ENCODE assay signal across 17 cellular contexts in genomic region chr3:151925419-151925818, GRCh38. TPM values are rescaled to one million over a fixed set of nuclear protein-coding genes. Genes with fewer than 3 reads are reported as not detected.
DNase-seq lines count a peak whose midpoint lies in the region; ATAC-seq, FAIRE-seq and TF ChIP-seq lines count a peak whose summit lies in the region.
"Had no signal": no experiment of that assay in that cellular context is flagged by ENCODE, and none has a peak within 500 bp of the region (broad histone marks: within the 10 kb centered on the region; RNA-seq: fewer than 3 reads in every experiment).

No MANE protein-coding gene starts in this region.

- intact Hi-C loops in right cardiac atrium (cut with DNase I) = no loop called here

- H3K4me1 ChIP-seq in astrocyte (ENCODE audit: insufficient read depth, low read length) = peaks cover 33% of the 10 kb centered on the region
- peaks cover 2% of the 10 kb centered on the region for H3K4me1 ChIP-seq in right cardiac atrium (ENCODE audit: control insufficient read depth, insufficient read depth, low read length)
- H3K4me1 ChIP-seq: BLaER1 treated with 17β-estradiol and CSF1 and Interleukin-3, amounts not matched to agents 10 nM and 100 nM had no signal

- no peak overlapping the region for H2AFZ ChIP-seq in astrocyte (ENCODE audit: low read depth, low read length)

- H3K4me1 Mint-ChIP-seq in HFFc6 (ENCODE audit: low read depth) = peaks cover 50% of the 10 kb centered on the region
- H3K4me1 Mint-ChIP-seq in astrocyte (ENCODE audit: low read depth, unreplicated experiment) = peaks cover 30% of the 10 kb centered on the region
- H3K4me1 Mint-ChIP-seq: nephron progenitor cell; stimulated activated memory B cell treated with anti-CD40 and anti-IgM and Interleukin-4, amounts not matched to agents 10 μg/mL and 1 μg/mL and 100 μg/mL, for 72 hours had no signal

- H3K27me3 Mint-ChIP-seq in HFFc6 (ENCODE audit: insufficient read depth) (no peaks in the 10 kb centered on the region), astrocyte (ENCODE audit: low read depth, unreplicated experiment) (no peaks in the 10 kb centered on the region)

- no peaks in the 10 kb centered on the region for H3K36me3 ChIP-seq in astrocyte (ENCODE audit: insufficient read depth, low read length)
- H3K36me3 ChIP-seq: BLaER1 treated with 17β-estradiol and CSF1 and Interleukin-3, amounts not matched to agents 10 nM and 100 nM had no signal

- peak overlapping the region; percentile 67 for H3K4me2 ChIP-seq in astrocyte (ENCODE audit: low read length)
- H3K4me2 ChIP-seq: BLaER1 treated with 17β-estradiol and CSF1 and Interleukin-3, amounts not matched to agents 10 nM and 100 nM had no signal

- H3K27ac ChIP-seq in astrocyte (ENCODE audit: low read depth, low read length) = peak overlapping the region; percentile 35
- no peak overlapping the region for H3K27ac ChIP-seq in right cardiac atrium (ENCODE audit: low read length)
- H3K27ac ChIP-seq: BLaER1 treated with 17β-estradiol and CSF1 and Interleukin-3, amounts not matched to agents 10 nM and 100 nM had no signal

- H3K9me3 ChIP-seq in astrocyte (ENCODE audit: insufficient read depth, low read depth, low read length) (no peaks in the 10 kb centered on the region), right cardiac atrium (ENCODE audit: control insufficient read depth, low read length) (no peaks in the 10 kb centered on the region)

- H3K79me2 ChIP-seq in astrocyte (ENCODE audit: insufficient read depth, low read length) = no peaks in the 10 kb centered on the region

- H3K4me3 Mint-ChIP-seq in HFFc6 (peak overlapping the region; percentile 72), astrocyte (ENCODE audit: unreplicated experiment) (no peak overlapping the region)
- H3K4me3 Mint-ChIP-seq: nephron progenitor cell; stimulated activated memory B cell treated with anti-CD40 and anti-IgM and Interleukin-4, amounts not matched to agents 10 μg/mL and 1 μg/mL and 100 μg/mL, for 72 hours had no signal

- TF ChIP-seq CTCF in HFFc6 (IDR thresholded peaks at IDR 0.05) (no peak), astrocyte (IDR thresholded peaks at IDR 0.05; ENCODE audit: insufficient read depth, low read depth, low read length) (no peak)

- H3K9ac ChIP-seq in astrocyte (ENCODE audit: low read length) = peak overlapping the region; percentile 46
- H3K9ac ChIP-seq: BLaER1 treated with 17β-estradiol and CSF1 and Interleukin-3, amounts not matched to agents 10 nM and 100 nM had no signal

- peaks cover 5% of the 10 kb centered on the region; the same call in 1 of the 2 replicates for H3K9me3 Mint-ChIP-seq in HFFc6
- peaks cover 2% of the 10 kb centered on the region for H3K9me3 Mint-ChIP-seq in astrocyte (ENCODE audit: unreplicated experiment)
- H3K9me3 Mint-ChIP-seq: stimulated activated memory B cell treated with anti-CD40 and anti-IgM and Interleukin-4, amounts not matched to agents 10 μg/mL and 1 μg/mL and 100 μg/mL, for 72 hours had no signal

- no peaks in the 10 kb centered on the region for H3K27me3 ChIP-seq in astrocyte (ENCODE audit: insufficient read depth, low read length)
- no peaks in the 10 kb centered on the region for H3K27me3 ChIP-seq in right cardiac atrium (ENCODE audit: control insufficient read depth, insufficient read depth)
- H3K27me3 ChIP-seq: BLaER1 treated with 17β-estradiol and CSF1 and Interleukin-3, amounts not matched to agents 10 nM and 100 nM had no signal

- FAIRE-seq in astrocyte (lab: Jason Lieb, UNC) = peak; percentile 43
- FAIRE-seq: urothelium cell line had no signal

- H4K20me1 ChIP-seq in astrocyte (ENCODE audit: insufficient read depth, low read length) = no peaks in the 10 kb centered on the region
- H4K20me1 ChIP-seq: BLaER1 treated with 17β-estradiol and CSF1 and Interleukin-3, amounts not matched to agents 10 nM and 100 nM had no signal

- DNase-seq in Daoy (ENCODE audit: low read depth) = peak; percentile 76
- no peak for DNase-seq in HFFc6
- peak; percentile 47 for DNase-seq in astrocyte (ENCODE audit: low read depth)
- peak; percentile 36 for DNase-seq in myocyte (ENCODE audit: low read depth)
- DNase-seq in right cardiac atrium = no peak
- DNase-seq: activated CD4-positive, CD25-positive, alpha-beta regulatory T cell; activated T-cell treated with anti-CD3 and anti-CD28 coated beads, Interleukin-2, amount 50 U/mL, for 1 hour; NCI-H2081; NCI-H526 treated with DMSO at 0.1 percent for 48 hours; nephron progenitor cell; RPMI8226 had no signal

- 96% methylated on average over 4 of the region's 4 CpGs for WGBS in right cardiac atrium

- H3K27ac Mint-ChIP-seq in HFFc6 (peak overlapping the region; percentile 97), astrocyte (ENCODE audit: unreplicated experiment) (peak overlapping the region; percentile 89)
- H3K27ac Mint-ChIP-seq: nephron progenitor cell; stimulated activated memory B cell treated with anti-CD40 and anti-IgM and Interleukin-4, amounts not matched to agents 10 μg/mL and 1 μg/mL and 100 μg/mL, for 72 hours had no signal

- H3K36me3 Mint-ChIP-seq in HFFc6 (ENCODE audit: low read depth) (no peaks in the 10 kb centered on the region), astrocyte (ENCODE audit: low read depth, unreplicated experiment) (no peaks in the 10 kb centered on the region)
- H3K36me3 Mint-ChIP-seq: stimulated activated memory B cell treated with anti-CD40 and anti-IgM and Interleukin-4, amounts not matched to agents 10 μg/mL and 1 μg/mL and 100 μg/mL, for 72 hours had no signal

- ATAC-seq in right cardiac atrium (no peak), GM21526 (IDR thresholded peaks at IDR 0.05; ENCODE audit: low FRiP score, unreplicated experiment) (no peak), HG03457 (IDR thresholded peaks at IDR 0.05; ENCODE audit: unreplicated experiment) (no peak)
- ATAC-seq: stimulated activated memory B cell treated with anti-CD40 and anti-IgM and Interleukin-4, amounts not matched to agents 10 μg/mL and 1 μg/mL and 100 μg/mL, for 72 hours had no signal

- H3K4me3 ChIP-seq in astrocyte (ENCODE audit: insufficient read depth, low read depth, low read length) (peak overlapping the region; percentile 16), right cardiac atrium (ENCODE audit: low read length) (no peak overlapping the region)
- H3K4me3 ChIP-seq: BLaER1 treated with 17β-estradiol and CSF1 and Interleukin-3, amounts not matched to agents 10 nM and 100 nM had no signal

RNA-seq across cellular contexts. Expression of gene SUCNR1, which starts 52.0 kb away (rescaled TPM):
- total RNA-seq in Daoy (2014; rRNA removed; shearing (Covaris generic)) = not detected in 2 replicates
- total RNA-seq in HFFc6 (2021; fragmentation: NEBNext Ultra II Directional; extraction: Animal tissue kit (Norgen Biotek cat#: 25700)) = not detected
- 0.17 TPM in 1 of 2 replicates, not detected in the other for total RNA-seq in astrocyte
- total RNA-seq in myocyte = not detected in 2 replicates
- not detected for polyA plus RNA-seq in myocyte (2012)
- 1 to 10 TPM in 3 of 4 donors, under 1 TPM in 1; 0.65 to 3.5 (median 2.9) TPM for total RNA-seq in right cardiac atrium
- polyA plus RNA-seq in right cardiac atrium = 0.45 TPM
- total RNA-seq: dermis blood vessel endothelial cell had no signal

Comparison
In these comparisons a context has a peak if more than half of its experiments do, and no peak if none do; other contexts are left out.
1. DNase-seq: peak in Daoy (single experiment), astrocyte (single experiment) and myocyte (single experiment); none in HFFc6 (single experiment) and right cardiac atrium (0 of 3).